1 cellular context compared by ENCODE assay signal in genomic region chr21:46284722-46285121, GRCh38.
TF ChIP-seq lines count a peak whose summit lies in the region.

No MANE protein-coding gene starts in this region.

TF ChIP-seq in HCT116, 20 proteins besides CTCF, POLR2A, EP300 and RAD21:
- TF ChIP-seq REST (IDR thresholded peaks at IDR 0.05; ENCODE audit: low read depth) (no peak), FOSL1 (IDR thresholded peaks at IDR 0.05; ENCODE audit: low read depth) (no peak), CBX3 (IDR thresholded peaks at IDR 0.05; ENCODE audit: low read depth) (no peak), MAX (IDR thresholded peaks at IDR 0.05) (no peak), CEBPB (IDR thresholded peaks at IDR 0.05; ENCODE audit: low read depth) (no peak), SIN3A (IDR thresholded peaks at IDR 0.05; ENCODE audit: low read depth) (no peak), JUND (IDR thresholded peaks at IDR 0.05) (no peak), SP1 (IDR thresholded peaks at IDR 0.05; ENCODE audit: low read depth) (no peak), EZH2 (IDR thresholded peaks at IDR 0.05) (no peak), EGR1 (IDR thresholded peaks at IDR 0.05; ENCODE audit: low read depth) (no peak), ATF3 (IDR thresholded peaks at IDR 0.05) (no peak), ELF1 (IDR thresholded peaks at IDR 0.05; ENCODE audit: borderline replicate concordance, low read depth) (no peak), ZBTB33 (IDR thresholded peaks at IDR 0.05; ENCODE audit: extremely low read depth, insufficient replicate concordance, low read length) (no peak), SRF (IDR thresholded peaks at IDR 0.05; ENCODE audit: low read depth) (no peak), YY1 (IDR thresholded peaks at IDR 0.05; ENCODE audit: extremely low read depth, insufficient replicate concordance, low read depth, low read length) (no peak), TCF7L2 (IDR thresholded peaks at IDR 0.05; ENCODE audit: borderline replicate concordance, extremely low read depth, insufficient read depth, insufficient read length) (no peak), ZNF274 (IDR thresholded peaks at IDR 0.05; ENCODE audit: low read depth, low read length) (no peak), POLR2AphosphoS5 (IDR thresholded peaks at IDR 0.05; ENCODE audit: low read depth, low read length) (no peak), ZFX (IDR thresholded peaks at IDR 0.05) (no peak)
